9 cellular contexts compared by ENCODE assay signal in genomic region chr1:161216945-161217712, GRCh38. TPM values are rescaled to one million over a fixed set of nuclear protein-coding genes. Genes with fewer than 3 reads are reported as not detected.
DNase-seq lines count a peak whose midpoint lies in the region; ATAC-seq and TF ChIP-seq lines count a peak whose summit lies in the region.
"Had no signal": no experiment of that assay in that cellular context is flagged by ENCODE, and none has a peak within 500 bp of the region (broad histone marks: within the 10 kb centered on the region; RNA-seq: fewer than 3 reads in every experiment).

No MANE protein-coding gene starts in this region.

- no peak for TF ChIP-seq CTCF in AG10803 (conservative IDR thresholded peaks at IDR 0.05; ENCODE audit: low read length)

- no peaks in the 10 kb centered on the region for H3K9me3 Mint-ChIP-seq in immature natural killer cell

- peak overlapping the region; percentile 96 to 100 (median 98) for H3K27ac Mint-ChIP-seq in immature natural killer cell

- peaks cover 65 to 71% of the 10 kb centered on the region in 2 donors for H3K4me1 Mint-ChIP-seq in immature natural killer cell

- ATAC-seq in GM19043 (IDR thresholded peaks at IDR 0.05; ENCODE audit: low read depth, unreplicated experiment) (peak; percentile 90), HG03175 (IDR thresholded peaks at IDR 0.05; ENCODE audit: unreplicated experiment) (peak; percentile 90)

- DNase-seq in AG10803 (ENCODE audit: low read depth) (peak; percentile 69), UCSD-AML1 (lab: John Stamatoyannopoulos, UW; ENCODE audit: unreplicated experiment) (peak; percentile 33), immature natural killer cell (peak; percentile 81 to 86 (median 84)), NCI-H146 treated with DMSO at 0.1 percent for 48 hours (lab: John Stamatoyannopoulos, UW; ENCODE audit: unreplicated experiment) (no peak), AG08396 (ENCODE audit: low spot score) (no peak)

- H3K9ac ChIP-seq in subcutaneous abdominal adipose tissue (ENCODE audit: low read length in 5 of 5), result peak overlapping the region; percentile 51 to 97 (median 75)

- no peak overlapping the region for H3K4me3 ChIP-seq in AG10803 (ENCODE audit: low read length)
- H3K4me3 ChIP-seq in subcutaneous abdominal adipose tissue (ENCODE audit: low read depth in 1 of 5, low read length in 5 of 5), result peak overlapping the region; percentile 49 to 73 (median 60)

- peaks cover 11 to 29% (median 25%) of the 10 kb centered on the region in 5 donors for H3K36me3 ChIP-seq in subcutaneous abdominal adipose tissue (ENCODE audit: control insufficient read depth in 5 of 5, insufficient read depth in 5 of 5, low read length in 5 of 5)

- H3K27me3 ChIP-seq in subcutaneous abdominal adipose tissue (ENCODE audit: control insufficient read depth in 5 of 5, insufficient read depth in 4 of 5, low read length in 5 of 5), result no peaks in the 10 kb centered on the region

- H3K36me3 Mint-ChIP-seq in immature natural killer cell, result peaks cover 20 to 54% (median 31%) of the 10 kb centered on the region in 3 donors

- H3K27me3 Mint-ChIP-seq in immature natural killer cell (ENCODE audit: low read depth in 3 of 3), result peaks cover 0 to 14% (median 11%) of the 10 kb centered on the region in 3 donors

- peaks cover 10 to 28% (median 13%) of the 10 kb centered on the region in 5 donors for H3K4me1 ChIP-seq in subcutaneous abdominal adipose tissue (ENCODE audit: control insufficient read depth in 5 of 5, insufficient read depth in 5 of 5, low read length in 5 of 5)

- H3K27ac ChIP-seq in subcutaneous abdominal adipose tissue (ENCODE audit: low read depth, low read length), result peak overlapping the region; percentile 95

- peak overlapping the region; percentile 92 to 98 (median 97) for H3K4me3 Mint-ChIP-seq in immature natural killer cell

- peaks cover 0 to 2% (median 0%) of the 10 kb centered on the region in 5 donors for H3K9me3 ChIP-seq in subcutaneous abdominal adipose tissue (ENCODE audit: control insufficient read depth in 5 of 5, low read length in 5 of 5)

RNA-seq across cellular contexts. Expression of gene FCER1G, which starts 2.0 kb away (rescaled TPM):
- 1,000 to 10,000 TPM; 1,827 to 3,702 (median 3,300) TPM for polyA plus RNA-seq in immature natural killer cell

RNA-seq across cellular contexts. Expression of gene APOA2, which starts 6.3 kb away (rescaled TPM):
- polyA plus RNA-seq in immature natural killer cell, result not detected
- polyA plus RNA-seq: esophagus had no signal

RNA-seq across cellular contexts. Expression of gene TOMM40L, which starts 8.7 kb away (rescaled TPM):
- 10 to 100 TPM in 2 of 3 donors, 1 to 10 TPM in 1; 7.9 to 11.3 (median 11.1) TPM for polyA plus RNA-seq in immature natural killer cell

RNA-seq across cellular contexts. Expression of gene NDUFS2, which starts 15.0 kb away (rescaled TPM):
- 100 to 1,000 TPM in 1 of 3 donors, 10 to 100 TPM in 2; 59.6 to 117 (median 99.1) TPM for polyA plus RNA-seq in immature natural killer cell

RNA-seq across cellular contexts. Expression of gene ADAMTS4, which starts 18.3 kb away (rescaled TPM):
- under 1 TPM in 2 of 3 donors, not detected in 1; 0.10 to 0.29 TPM for polyA plus RNA-seq in immature natural killer cell

Comparison
In these comparisons a context has a peak if more than half of its experiments do, and no peak if none do; other contexts are left out.
1. DNase-seq: peak in AG10803 (single experiment), UCSD-AML1 (single experiment) and immature natural killer cell (3 of 3); none in NCI-H146 treated with DMSO at 0.1 percent for 48 hours (single experiment) and AG08396 (single experiment).